ENCODE assay signal across 9 cellular contexts in the genomic region with DNA sequence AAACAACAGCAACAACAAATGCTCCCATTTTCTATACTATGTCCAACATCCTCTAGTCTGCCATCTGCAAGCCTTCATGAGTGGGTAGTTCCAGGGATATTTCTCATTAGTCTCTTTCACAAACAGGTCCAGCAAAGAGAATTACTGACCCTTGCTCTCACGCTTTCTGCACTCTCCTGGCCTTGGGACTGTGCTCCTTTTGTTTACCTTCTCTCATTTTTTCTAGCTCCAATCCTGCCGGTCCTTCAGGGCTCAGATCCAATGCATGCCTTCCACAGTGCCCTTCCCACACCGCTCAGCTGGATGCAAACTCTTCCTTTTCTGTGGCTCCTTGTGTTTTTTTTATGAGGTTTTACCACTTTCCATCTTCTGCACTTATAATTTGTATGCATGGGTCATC. TPM values are rescaled to one million over a fixed set of nuclear protein-coding genes. Genes with fewer than 3 reads are reported as not detected.
A peak's percentile ranks its signal among the peaks of the same experiment; 100 is the strongest.
DNase-seq lines count a peak whose midpoint lies in the region; ATAC-seq and TF ChIP-seq lines count a peak whose summit lies in the region.
"Had no signal": no experiment of that assay in that cellular context is flagged by ENCODE, and none has a peak within 500 bp of the region (broad histone marks: within the 10 kb centered on the region; RNA-seq: fewer than 3 reads in every experiment).

No MANE protein-coding gene starts in this region.

- peaks cover 12% of the 10 kb centered on the region for H3K36me3 Mint-ChIP-seq in activated CD4-positive, alpha-beta T cell treated with anti-CD3 and anti-CD28 coated beads, Interleukin-2, amount 10 ng/mL, durations not matched to agents 24 days and 14 days (ENCODE audit: low read depth)
- peaks cover 7% of the 10 kb centered on the region for H3K36me3 Mint-ChIP-seq in activated CD4-positive, alpha-beta memory T cell treated with anti-CD3 and anti-CD28 coated beads for 36 hours

- H3K4me3 ChIP-seq in left lung = no peak overlapping the region

- H3K27ac ChIP-seq in left lung = peak overlapping the region; percentile 69 to 71

- no peak for DNase-seq in activated CD4-positive, alpha-beta T cell treated with anti-CD3 and anti-CD28 coated beads, Interleukin-2, amount 10 ng/mL, durations not matched to agents 24 days and 14 days
- DNase-seq in activated CD4-positive, alpha-beta T cell treated with anti-CD3 and anti-CD28 coated beads for 4 hours = no peak
- no peak for DNase-seq in activated CD4-positive, alpha-beta memory T cell treated with anti-CD3 and anti-CD28 coated beads for 36 hours
- DNase-seq in left lung = no peak
- no peak for DNase-seq in stimulated activated naive CD8-positive, alpha-beta T cell treated with anti-CD3 and anti-CD28 coated beads, Interleukin-15, amount 100 ng/mL, for 72 hours
- DNase-seq in G401 (ENCODE audit: low spot score) = no peak
- DNase-seq in D341Med (ENCODE audit: low spot score) = no peak
- DNase-seq: NCI-H146 had no signal

- peaks cover 64% of the 10 kb centered on the region for H3K4me1 Mint-ChIP-seq in activated CD4-positive, alpha-beta T cell treated with anti-CD3 and anti-CD28 coated beads, Interleukin-2, amount 10 ng/mL, durations not matched to agents 24 days and 14 days
- H3K4me1 Mint-ChIP-seq in activated CD4-positive, alpha-beta memory T cell treated with anti-CD3 and anti-CD28 coated beads for 36 hours (ENCODE audit: low read depth) = peaks cover 67% of the 10 kb centered on the region
- H3K4me1 Mint-ChIP-seq in stimulated activated naive CD8-positive, alpha-beta T cell treated with anti-CD3 and anti-CD28 coated beads, Interleukin-15, amount 100 ng/mL, for 72 hours = peaks cover 68% of the 10 kb centered on the region

- H3K4me1 ChIP-seq in left lung = peaks cover 0 to 21% of the 10 kb centered on the region in 2 donors

- H3K9me3 Mint-ChIP-seq in activated CD4-positive, alpha-beta T cell treated with anti-CD3 and anti-CD28 coated beads, Interleukin-2, amount 10 ng/mL, durations not matched to agents 24 days and 14 days = peaks cover 13% of the 10 kb centered on the region
- no peaks in the 10 kb centered on the region for H3K9me3 Mint-ChIP-seq in activated CD4-positive, alpha-beta memory T cell treated with anti-CD3 and anti-CD28 coated beads for 36 hours
- peaks cover 6 to 14% of the 10 kb centered on the region in 2 donors for H3K9me3 Mint-ChIP-seq in stimulated activated naive CD8-positive, alpha-beta T cell treated with anti-CD3 and anti-CD28 coated beads, Interleukin-15, amount 100 ng/mL, for 72 hours

- CTCF ChIA-PET in activated CD4-positive, alpha-beta memory T cell treated with anti-CD3 and anti-CD28 coated beads for 36 hours (lab: Charles Lee) = interaction anchor here (1.0 to 1.5 kb wide), 8 partner anchors 9 to 503 kb away, joined by 3 to 10 read pairs (median 4); no protein-coding TSS in a partner anchor

- POLR2A ChIA-PET in activated CD4-positive, alpha-beta memory T cell treated with anti-CD3 and anti-CD28 coated beads for 36 hours (lab: Charles Lee) = interaction anchor here (0.6 to 3.7 kb wide), 10 partner anchors 9 to 320 kb away, joined by 3 to 64 read pairs (median 10); no protein-coding TSS in a partner anchor

- peak overlapping the region; percentile 29 for H3K4me3 Mint-ChIP-seq in activated CD4-positive, alpha-beta T cell treated with anti-CD3 and anti-CD28 coated beads, Interleukin-2, amount 10 ng/mL, durations not matched to agents 24 days and 14 days
- no peak overlapping the region for H3K4me3 Mint-ChIP-seq in activated CD4-positive, alpha-beta memory T cell treated with anti-CD3 and anti-CD28 coated beads for 36 hours
- H3K4me3 Mint-ChIP-seq in stimulated activated naive CD8-positive, alpha-beta T cell treated with anti-CD3 and anti-CD28 coated beads, Interleukin-15, amount 100 ng/mL, for 72 hours = peak overlapping the region; percentile 42 to 63

- H3K27me3 ChIP-seq in left lung = no peaks in the 10 kb centered on the region

- peak overlapping the region; percentile 93 for H3K27ac Mint-ChIP-seq in activated CD4-positive, alpha-beta T cell treated with anti-CD3 and anti-CD28 coated beads, Interleukin-2, amount 10 ng/mL, durations not matched to agents 24 days and 14 days
- peak overlapping the region; percentile 96 for H3K27ac Mint-ChIP-seq in activated CD4-positive, alpha-beta memory T cell treated with anti-CD3 and anti-CD28 coated beads for 36 hours
- H3K27ac Mint-ChIP-seq in stimulated activated naive CD8-positive, alpha-beta T cell treated with anti-CD3 and anti-CD28 coated beads, Interleukin-15, amount 100 ng/mL, for 72 hours = peak overlapping the region; percentile 30 to 89

- no peaks in the 10 kb centered on the region for H3K36me3 ChIP-seq in left lung

- no peaks in the 10 kb centered on the region for H3K9me3 ChIP-seq in left lung

- in situ Hi-C loops in G401 (cut with HindIII; ENCODE audit: low sequenced_read_pairs) = no loop called here

- ATAC-seq in left lung (peak; percentile 64), HG03432 (IDR thresholded peaks at IDR 0.05; ENCODE audit: unreplicated experiment) (no peak)
- ATAC-seq in stimulated activated naive CD8-positive, alpha-beta T cell treated with anti-CD3 and anti-CD28 coated beads, Interleukin-15, amount 100 ng/mL, for 72 hours = no peak

- TF ChIP-seq CTCF in left lung (IDR thresholded peaks at IDR 0.05) = no peak

- intact Hi-C loops in activated CD4-positive, alpha-beta T cell treated with anti-CD3 and anti-CD28 coated beads, Interleukin-2, amount 10 ng/mL, durations not matched to agents 24 days and 14 days (cut with micrococcal nuclease) = loop anchor here (5.0 kb wide), 1 partner anchor 386 kb away; no protein-coding TSS in a partner anchor
- intact Hi-C loops in activated CD4-positive, alpha-beta memory T cell treated with anti-CD3 and anti-CD28 coated beads for 36 hours (cut with micrococcal nuclease) = no loop called here
- intact Hi-C loops in left lung (cut with DNase I) = no loop called here

- no peaks in the 10 kb centered on the region for H3K27me3 Mint-ChIP-seq in activated CD4-positive, alpha-beta T cell treated with anti-CD3 and anti-CD28 coated beads, Interleukin-2, amount 10 ng/mL, durations not matched to agents 24 days and 14 days
- H3K27me3 Mint-ChIP-seq in activated CD4-positive, alpha-beta memory T cell treated with anti-CD3 and anti-CD28 coated beads for 36 hours = no peaks in the 10 kb centered on the region
- no peaks in the 10 kb centered on the region for H3K27me3 Mint-ChIP-seq in stimulated activated naive CD8-positive, alpha-beta T cell treated with anti-CD3 and anti-CD28 coated beads, Interleukin-15, amount 100 ng/mL, for 72 hours

RNA-seq across cellular contexts. Expression of a gene that starts 47.2 kb away (rescaled TPM):
- 4.7 and 5.3 TPM in 2 replicates for total RNA-seq in activated CD4-positive, alpha-beta T cell treated with anti-CD3 and anti-CD28 coated beads, Interleukin-2, amount 10 ng/mL, durations not matched to agents 24 days and 14 days
- 10 to 100 TPM; 24.1 to 26.1 TPM for total RNA-seq in activated CD4-positive, alpha-beta memory T cell treated with anti-CD3 and anti-CD28 coated beads for 36 hours
- total RNA-seq in left lung = 10 to 100 TPM in 1 of 2 donors, 1 to 10 TPM in 1; 7.1 to 11.4 TPM
- 9.9 and 16.8 TPM in 2 replicates for total RNA-seq in G401 (2014; rRNA removed; shearing (Covaris generic))
